ENCODE assay signal across 12 cellular contexts in genomic region chr10:35306852-35307251, GRCh38. TPM values are rescaled to one million over a fixed set of nuclear protein-coding genes. Genes with fewer than 3 reads are reported as not detected.
DNase-seq lines count a peak whose midpoint lies in the region; ATAC-seq and TF ChIP-seq lines count a peak whose summit lies in the region.
"Had no signal": no experiment of that assay in that cellular context is flagged by ENCODE, and none has a peak within 500 bp of the region (broad histone marks: within the 10 kb centered on the region; RNA-seq: fewer than 3 reads in every experiment).

No MANE protein-coding gene starts in this region.

- DNase-seq in SIG-M5 treated with dmso at 0.1 percent for 504 hours (lab: John Stamatoyannopoulos, UW; ENCODE audit: unreplicated experiment) = peak; percentile 45
- DNase-seq in SIG-M5 (lab: John Stamatoyannopoulos, UW) = no peak
- peak; percentile 38 for DNase-seq in glomerular visceral epithelial cell (ENCODE audit: extremely low spot score)
- DNase-seq in stimulated activated effector memory CD8-positive, alpha-beta T cell treated with anti-CD3 and anti-CD28 coated beads, Interleukin-12 subunit alpha, Interleukin-12 subunit beta, amount 100 ng/mL, for 72 hours (ENCODE audit: low spot score in 2 of 2) = no peak
- no peak for DNase-seq in ascending aorta (ENCODE audit: low spot score in 2 of 2)
- no peak for DNase-seq in posterior vena cava (ENCODE audit: low spot score)
- DNase-seq: NCI-H2081 treated with DMSO at 0.1 percent for 48 hours, right cardiac atrium had no signal

- H3K4me1 ChIP-seq in ascending aorta = no peaks in the 10 kb centered on the region

- peaks cover 12% of the 10 kb centered on the region for H3K4me1 Mint-ChIP-seq in stimulated activated effector memory CD8-positive, alpha-beta T cell treated with anti-CD3 and anti-CD28 coated beads, Interleukin-12 subunit alpha, Interleukin-12 subunit beta, amount 100 ng/mL, for 72 hours

- H3K27ac ChIP-seq in ascending aorta = no peak overlapping the region
- H3K27ac ChIP-seq: esophagus muscularis mucosa, SK-N-MC had no signal

- ATAC-seq in SK-N-SH treated with all-trans-retinoic acid at 6 μM for 48 hours (peak; percentile 49; the same call in 2 of the 3 replicates), GM18873 (IDR thresholded peaks at IDR 0.05; ENCODE audit: low FRiP score, unreplicated experiment) (no peak)
- ATAC-seq in stimulated activated effector memory CD8-positive, alpha-beta T cell treated with anti-CD3 and anti-CD28 coated beads, Interleukin-12 subunit alpha, Interleukin-12 subunit beta, amount 100 ng/mL, for 72 hours = peak; percentile 24

- no peaks in the 10 kb centered on the region for H3K9me3 ChIP-seq in ascending aorta
- H3K9me3 ChIP-seq: esophagus muscularis mucosa had no signal

- no peaks in the 10 kb centered on the region for H3K9me3 Mint-ChIP-seq in stimulated activated effector memory CD8-positive, alpha-beta T cell treated with anti-CD3 and anti-CD28 coated beads, Interleukin-12 subunit alpha, Interleukin-12 subunit beta, amount 100 ng/mL, for 72 hours

- H3K4me3 ChIP-seq in ascending aorta = no peak overlapping the region
- H3K4me3 ChIP-seq: esophagus muscularis mucosa, SK-N-MC had no signal

- no peak overlapping the region for H3K4me3 Mint-ChIP-seq in stimulated activated effector memory CD8-positive, alpha-beta T cell treated with anti-CD3 and anti-CD28 coated beads, Interleukin-12 subunit alpha, Interleukin-12 subunit beta, amount 100 ng/mL, for 72 hours

- no peaks in the 10 kb centered on the region for H3K27me3 ChIP-seq in ascending aorta

- intact Hi-C loops in ascending aorta (cut with DNase I) (no loop called here), posterior vena cava (cut with DNase I) (no loop called here)

- no peak for TF ChIP-seq CTCF in ascending aorta (IDR thresholded peaks at IDR 0.05)

- H3K27ac Mint-ChIP-seq in stimulated activated effector memory CD8-positive, alpha-beta T cell treated with anti-CD3 and anti-CD28 coated beads, Interleukin-12 subunit alpha, Interleukin-12 subunit beta, amount 100 ng/mL, for 72 hours = no peak overlapping the region

- H3K36me3 Mint-ChIP-seq in stimulated activated effector memory CD8-positive, alpha-beta T cell treated with anti-CD3 and anti-CD28 coated beads, Interleukin-12 subunit alpha, Interleukin-12 subunit beta, amount 100 ng/mL, for 72 hours = no peaks in the 10 kb centered on the region

- no peaks in the 10 kb centered on the region for H3K36me3 ChIP-seq in ascending aorta
- H3K36me3 ChIP-seq: esophagus muscularis mucosa had no signal

TF ChIP-seq in SK-N-SH treated with all-trans-retinoic acid at 6 μM for 48 hours, 23 proteins besides CTCF, POLR2A, EP300 and RAD21:
- TF ChIP-seq ISL1 (CRISPR knock-in tag; IDR thresholded peaks at IDR 0.05) (no peak), ARNTL (CRISPR knock-in tag; IDR thresholded peaks at IDR 0.05; ENCODE audit: borderline replicate concordance, low read depth) (no peak)

RNA-seq across cellular contexts. Expression of gene CCNY, which starts 29.5 kb away (rescaled TPM):
- total RNA-seq in ascending aorta (37.5 TPM), posterior vena cava (10 to 100 TPM; 65.8 to 66.4 TPM)

Comparison
In these comparisons a context has a peak if more than half of its experiments do, and no peak if none do; other contexts are left out.
1. DNase-seq: peak in SIG-M5 treated with dmso at 0.1 percent for 504 hours (single experiment) and glomerular visceral epithelial cell (single experiment); none in SIG-M5 (single experiment), stimulated activated effector memory CD8-positive, alpha-beta T cell treated with anti-CD3 and anti-CD28 coated beads, Interleukin-12 subunit alpha, Interleukin-12 subunit beta, amount 100 ng/mL, for 72 hours (0 of 2), ascending aorta (0 of 2) and posterior vena cava (single experiment).